In the genomic region with DNA sequence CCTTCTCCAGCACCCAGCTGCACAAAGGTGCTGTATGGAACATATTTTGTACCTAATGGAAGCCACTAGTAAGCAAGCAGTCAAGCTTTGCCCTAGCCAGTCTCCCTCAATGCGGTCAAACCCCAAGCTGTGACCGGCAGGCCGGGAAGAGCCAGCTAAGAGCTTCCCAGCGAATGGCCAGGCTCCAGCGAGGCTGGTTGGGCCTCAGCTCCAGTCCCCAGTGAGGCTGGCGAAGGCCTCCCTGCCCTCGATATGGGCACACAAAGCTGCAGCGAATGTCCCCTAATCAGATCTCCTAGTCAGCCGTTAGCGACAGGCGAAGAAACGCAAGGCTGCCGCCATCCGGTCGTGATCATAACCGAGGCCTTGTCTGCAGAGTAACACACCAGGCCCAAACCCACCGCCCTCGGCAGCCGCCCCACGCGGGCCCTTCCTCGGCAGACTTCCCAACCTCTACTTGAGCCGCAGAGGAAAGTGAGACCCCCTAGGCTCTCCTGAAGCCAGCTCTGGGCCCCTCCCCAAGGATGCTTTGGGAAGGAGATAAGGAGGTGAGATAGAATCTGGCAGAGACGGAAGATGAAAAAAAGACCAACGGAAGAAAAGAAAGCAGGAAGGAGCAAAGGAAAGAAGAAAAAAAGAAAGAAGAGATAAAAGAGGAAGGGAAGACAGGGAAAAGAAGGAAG, we compare ENCODE assay signal across 9 cellular contexts. TPM values are rescaled to one million over a fixed set of nuclear protein-coding genes. Genes with fewer than 3 reads are reported as not detected.
A peak's percentile ranks its signal among the peaks of the same experiment; 100 is the strongest.
DNase-seq lines count a peak whose midpoint lies in the region; ATAC-seq and TF ChIP-seq lines count a peak whose summit lies in the region.
"Had no signal": no experiment of that assay in that cellular context is flagged by ENCODE, and none has a peak within 500 bp of the region (broad histone marks: within the 10 kb centered on the region; RNA-seq: fewer than 3 reads in every experiment).

No MANE protein-coding gene starts in this region.

- intact Hi-C loops in sigmoid colon (cut with DNase I), result loop anchor here (5.0 kb wide), 2 partner anchors 66 to 1311 kb away; a partner anchor contains a TSS

- H3K27ac ChIP-seq in sigmoid colon, result peak overlapping the region in 3 of 4 donors; percentile 97 to 98 (median 98)

- peaks cover 81 to 94% of the 10 kb centered on the region in 2 donors for H3K27me3 Mint-ChIP-seq in effector memory CD8-positive, alpha-beta T cell

- TF ChIP-seq CTCF in sigmoid colon (IDR thresholded peaks at IDR 0.05), result no peak
- TF ChIP-seq CTCF in BE2C (IDR thresholded peaks at IDR 0.05; ENCODE audit: low read depth, low read length), result no peak

- H3K4me3 Mint-ChIP-seq in effector memory CD8-positive, alpha-beta T cell, result peak overlapping the region; percentile 4 to 46

- TF ChIP-seq POLR2A in sigmoid colon (IDR thresholded peaks at IDR 0.05), result no peak

- no peaks in the 10 kb centered on the region for H3K9me3 Mint-ChIP-seq in effector memory CD8-positive, alpha-beta T cell

- no peaks in the 10 kb centered on the region for H3K36me3 ChIP-seq in sigmoid colon
- no peaks in the 10 kb centered on the region for H3K36me3 ChIP-seq in BE2C

- H3K27me3 ChIP-seq in sigmoid colon, result no peaks in the 10 kb centered on the region
- H3K27me3 ChIP-seq in BE2C, result peaks cover 100% of the 10 kb centered on the region

- peaks cover 61% of the 10 kb centered on the region for H3K36me3 Mint-ChIP-seq in effector memory CD8-positive, alpha-beta T cell (ENCODE audit: insufficient read depth)

- H3K27ac Mint-ChIP-seq in effector memory CD8-positive, alpha-beta T cell, result peak overlapping the region in 1 of 2 donors; percentile 3

- peaks cover 32% of the 10 kb centered on the region in 2 donors for H3K4me1 Mint-ChIP-seq in effector memory CD8-positive, alpha-beta T cell (ENCODE audit: low read depth in 2 of 2)

- H3K9me3 ChIP-seq in sigmoid colon (no peaks in the 10 kb centered on the region), BE2C (no peaks in the 10 kb centered on the region; the same call in 1 of the 2 replicates)

- TF ChIP-seq EP300 in sigmoid colon (IDR thresholded peaks at IDR 0.05), result no peak

- peaks cover 0 to 31% (median 17%) of the 10 kb centered on the region in 4 donors for H3K4me1 ChIP-seq in sigmoid colon
- H3K4me1 ChIP-seq in BE2C, result no peaks in the 10 kb centered on the region

- DNase-seq in NCI-H1092 (lab: John Stamatoyannopoulos, UW) (peak; percentile 73), NCI-H1092 treated with DMSO at 0.1 percent for 48 hours (lab: John Stamatoyannopoulos, UW) (no peak), NCI-H128 (lab: John Stamatoyannopoulos, UW; ENCODE audit: unreplicated experiment) (peak; percentile 49), sigmoid colon (peak; percentile 89), CD1c-positive myeloid dendritic cell (ENCODE audit: extremely low spot score) (no peak), foreskin melanocyte (no peak), BE2C (no peak)
- no peak for DNase-seq in effector memory CD8-positive, alpha-beta T cell

- 4 to 6% methylated on average over 25 of the region's 25 CpGs for WGBS in sigmoid colon, 2 donors

- H3K4me3 ChIP-seq in sigmoid colon, result peak overlapping the region; percentile 47 to 85 (median 82)
- H3K4me3 ChIP-seq in BE2C (ENCODE audit: low read depth, low read length), result no peak overlapping the region

- no peak for ATAC-seq in effector memory CD8-positive, alpha-beta T cell (replicated peaks)

RNA-seq across cellular contexts. Expression of a gene that starts 3.1 kb away (rescaled TPM):
- 10 to 100 TPM; 13.0 to 35.7 (median 18.2) TPM for total RNA-seq in sigmoid colon
- 10 to 100 TPM; 21.4 to 22.4 (median 21.6) TPM for polyA plus RNA-seq in sigmoid colon
- not detected for polyA plus RNA-seq in BE2C (2012; ENCODE audit: insufficient read depth, insufficient read length, low read depth)
- total RNA-seq: A673 had no signal

RNA-seq across cellular contexts. Expression of a gene that starts 5.7 kb away (rescaled TPM):
- total RNA-seq in sigmoid colon, result 10 to 100 TPM; 55.1 to 64.0 (median 59.5) TPM
- 10 to 100 TPM; 22.2 to 25.0 (median 22.8) TPM for polyA plus RNA-seq in sigmoid colon
- not detected for polyA plus RNA-seq in BE2C (2012; ENCODE audit: insufficient read depth, insufficient read length, low read depth)
- total RNA-seq: A673 had no signal

RNA-seq across cellular contexts. Expression of a gene that starts 11.9 kb away (rescaled TPM):
- total RNA-seq in sigmoid colon, result 1 to 10 TPM; 4.7 to 9.1 (median 7.3) TPM
- polyA plus RNA-seq in sigmoid colon, result 10 to 100 TPM; 18.0 to 23.9 (median 18.0) TPM
- polyA plus RNA-seq in BE2C (2012; ENCODE audit: insufficient read depth, insufficient read length, low read depth), result not detected

RNA-seq across cellular contexts. Expression of a gene that starts 16.0 kb away (rescaled TPM):
- total RNA-seq in sigmoid colon, result 10 to 100 TPM in 2 of 4 donors, 1 to 10 TPM in 2; 4.9 to 20.8 (median 12.0) TPM
- polyA plus RNA-seq in sigmoid colon, result 10 to 100 TPM in 2 of 3 donors, 1 to 10 TPM in 1; 3.9 to 15.6 (median 10.3) TPM
- polyA plus RNA-seq in BE2C (2012; ENCODE audit: insufficient read depth, insufficient read length, low read depth), result not detected
- total RNA-seq: A673 had no signal

RNA-seq across cellular contexts. Expression of a gene that starts 16.6 kb away (rescaled TPM):
- total RNA-seq in sigmoid colon, result 10 to 100 TPM; 18.7 to 25.0 (median 22.1) TPM
- 1 to 10 TPM; 3.0 to 6.0 (median 4.8) TPM for polyA plus RNA-seq in sigmoid colon
- polyA plus RNA-seq in BE2C (2012; ENCODE audit: insufficient read depth, insufficient read length, low read depth), result not detected
- total RNA-seq: A673 had no signal

Comparison
In these comparisons a context has a peak if more than half of its experiments do, and no peak if none do; other contexts are left out.
1. DNase-seq: peak in NCI-H1092 (single experiment), NCI-H128 (single experiment) and sigmoid colon (single experiment); none in NCI-H1092 treated with DMSO at 0.1 percent for 48 hours (single experiment), effector memory CD8-positive, alpha-beta T cell (0 of 3), CD1c-positive myeloid dendritic cell (single experiment), foreskin melanocyte (single experiment) and BE2C (single experiment).